Comparison of ENCODE assay signal across 8 cellular contexts in genomic region chr3:141878326-141878725, GRCh38. TPM values are rescaled to one million over a fixed set of nuclear protein-coding genes. Genes with fewer than 3 reads are reported as not detected.
DNase-seq lines count a peak whose midpoint lies in the region; ATAC-seq and TF ChIP-seq lines count a peak whose summit lies in the region.

No MANE protein-coding gene starts in this region.

- TF ChIP-seq CTCF in WI38 (IDR thresholded peaks at IDR 0.05; ENCODE audit: low read depth, low read length) (no peak), type B pancreatic cell (conservative IDR thresholded peaks at IDR 0.05) (no peak)

- no peaks in the 10 kb centered on the region for H3K9me3 Mint-ChIP-seq in activated naive CD4-positive, alpha-beta T cell treated with anti-CD3 and anti-CD28 coated beads, Interleukin-2, amount 50 U/mL, for 24 hours
- H3K9me3 Mint-ChIP-seq in type B pancreatic cell: no peaks in the 10 kb centered on the region

- H3K9me3 ChIP-seq in iPS-18c (ENCODE audit: control insufficient read depth, insufficient read depth, low read length): no peaks in the 10 kb centered on the region

- DNase-seq in activated naive CD4-positive, alpha-beta T cell (lab: John Stamatoyannopoulos, UW): no peak
- no peak for DNase-seq in type B pancreatic cell (ENCODE audit: extremely low spot score, unreplicated experiment)
- no peak for DNase-seq in NK-92 treated with Interleukin-12 subunit alpha and Interleukin-12 subunit beta, amount 100 ng/mL, for 24 hours (lab: John Stamatoyannopoulos, UW)
- no peak for DNase-seq in activated CD4-positive, alpha-beta T cell treated with anti-CD3 and anti-CD28 coated beads for 1 hour

- H3K4me1 Mint-ChIP-seq in activated naive CD4-positive, alpha-beta T cell treated with anti-CD3 and anti-CD28 coated beads, Interleukin-2, amount 50 U/mL, for 24 hours: peaks cover 60% of the 10 kb centered on the region
- peaks cover 20% of the 10 kb centered on the region for H3K4me1 Mint-ChIP-seq in type B pancreatic cell (ENCODE audit: unreplicated experiment)

- no peak for ATAC-seq in GM21825 (IDR thresholded peaks at IDR 0.05; ENCODE audit: unreplicated experiment)

- H3K27me3 Mint-ChIP-seq in activated naive CD4-positive, alpha-beta T cell treated with anti-CD3 and anti-CD28 coated beads, Interleukin-2, amount 50 U/mL, for 24 hours: no peaks in the 10 kb centered on the region
- H3K27me3 Mint-ChIP-seq in type B pancreatic cell: no peaks in the 10 kb centered on the region

- H3K36me3 Mint-ChIP-seq in activated naive CD4-positive, alpha-beta T cell treated with anti-CD3 and anti-CD28 coated beads, Interleukin-2, amount 50 U/mL, for 24 hours: peaks cover 18% of the 10 kb centered on the region
- peaks cover 12% of the 10 kb centered on the region for H3K36me3 Mint-ChIP-seq in type B pancreatic cell

- peak overlapping the region; percentile 26 for H3K27ac Mint-ChIP-seq in activated naive CD4-positive, alpha-beta T cell treated with anti-CD3 and anti-CD28 coated beads, Interleukin-2, amount 50 U/mL, for 24 hours
- peak overlapping the region; percentile 95 for H3K27ac Mint-ChIP-seq in type B pancreatic cell

- peak overlapping the region; percentile 96 for H3K4me3 Mint-ChIP-seq in activated naive CD4-positive, alpha-beta T cell treated with anti-CD3 and anti-CD28 coated beads, Interleukin-2, amount 50 U/mL, for 24 hours
- peak overlapping the region; percentile 92 for H3K4me3 Mint-ChIP-seq in type B pancreatic cell

- H3K4me3 ChIP-seq in WI38 (ENCODE audit: low read depth, low read length): peak overlapping the region; percentile 73
- peak overlapping the region; percentile 54 for H3K4me3 ChIP-seq in iPS-18c (ENCODE audit: insufficient read depth, low read depth, low read length)

RNA-seq across cellular contexts. Expression of gene ATP1B3, which starts 1.9 kb away (rescaled TPM):
- total RNA-seq in type B pancreatic cell (ENCODE audit: low replicate concordance): 127 and 135 TPM in 2 replicates
